ENCODE assay signal across 1 cellular context in the genomic region with DNA sequence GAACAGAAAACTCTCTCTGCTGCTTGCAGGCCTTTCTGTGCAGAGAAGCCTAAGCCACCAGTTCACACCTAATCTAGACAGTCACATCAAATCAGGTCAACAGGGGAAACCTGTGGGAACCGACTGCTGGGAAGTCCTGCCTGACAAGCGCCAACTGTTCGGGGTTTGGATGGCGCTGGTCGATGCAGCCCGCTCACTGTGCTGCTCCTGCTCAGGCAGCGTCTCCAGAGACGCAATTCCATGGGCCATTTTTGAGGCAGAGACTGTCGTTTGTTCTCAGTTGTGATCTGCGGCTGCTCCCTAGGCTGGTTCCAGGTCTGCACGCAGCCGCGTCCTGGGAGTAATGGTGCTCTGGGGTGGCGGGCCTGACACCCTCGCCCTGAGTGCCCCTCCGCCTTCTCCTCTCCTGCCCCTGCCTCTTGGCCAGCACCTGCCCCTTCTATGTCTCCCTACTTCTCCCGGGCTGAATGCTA.
A peak's percentile ranks its signal among the peaks of the same experiment; 100 is the strongest.
TF ChIP-seq lines count a peak whose summit lies in the region.

No MANE protein-coding gene starts in this region.

TF ChIP-seq in HepG2, 621 proteins besides CTCF, POLR2A, EP300 and RAD21 (continued from another document):
- TF ChIP-seq, protein P1, sequence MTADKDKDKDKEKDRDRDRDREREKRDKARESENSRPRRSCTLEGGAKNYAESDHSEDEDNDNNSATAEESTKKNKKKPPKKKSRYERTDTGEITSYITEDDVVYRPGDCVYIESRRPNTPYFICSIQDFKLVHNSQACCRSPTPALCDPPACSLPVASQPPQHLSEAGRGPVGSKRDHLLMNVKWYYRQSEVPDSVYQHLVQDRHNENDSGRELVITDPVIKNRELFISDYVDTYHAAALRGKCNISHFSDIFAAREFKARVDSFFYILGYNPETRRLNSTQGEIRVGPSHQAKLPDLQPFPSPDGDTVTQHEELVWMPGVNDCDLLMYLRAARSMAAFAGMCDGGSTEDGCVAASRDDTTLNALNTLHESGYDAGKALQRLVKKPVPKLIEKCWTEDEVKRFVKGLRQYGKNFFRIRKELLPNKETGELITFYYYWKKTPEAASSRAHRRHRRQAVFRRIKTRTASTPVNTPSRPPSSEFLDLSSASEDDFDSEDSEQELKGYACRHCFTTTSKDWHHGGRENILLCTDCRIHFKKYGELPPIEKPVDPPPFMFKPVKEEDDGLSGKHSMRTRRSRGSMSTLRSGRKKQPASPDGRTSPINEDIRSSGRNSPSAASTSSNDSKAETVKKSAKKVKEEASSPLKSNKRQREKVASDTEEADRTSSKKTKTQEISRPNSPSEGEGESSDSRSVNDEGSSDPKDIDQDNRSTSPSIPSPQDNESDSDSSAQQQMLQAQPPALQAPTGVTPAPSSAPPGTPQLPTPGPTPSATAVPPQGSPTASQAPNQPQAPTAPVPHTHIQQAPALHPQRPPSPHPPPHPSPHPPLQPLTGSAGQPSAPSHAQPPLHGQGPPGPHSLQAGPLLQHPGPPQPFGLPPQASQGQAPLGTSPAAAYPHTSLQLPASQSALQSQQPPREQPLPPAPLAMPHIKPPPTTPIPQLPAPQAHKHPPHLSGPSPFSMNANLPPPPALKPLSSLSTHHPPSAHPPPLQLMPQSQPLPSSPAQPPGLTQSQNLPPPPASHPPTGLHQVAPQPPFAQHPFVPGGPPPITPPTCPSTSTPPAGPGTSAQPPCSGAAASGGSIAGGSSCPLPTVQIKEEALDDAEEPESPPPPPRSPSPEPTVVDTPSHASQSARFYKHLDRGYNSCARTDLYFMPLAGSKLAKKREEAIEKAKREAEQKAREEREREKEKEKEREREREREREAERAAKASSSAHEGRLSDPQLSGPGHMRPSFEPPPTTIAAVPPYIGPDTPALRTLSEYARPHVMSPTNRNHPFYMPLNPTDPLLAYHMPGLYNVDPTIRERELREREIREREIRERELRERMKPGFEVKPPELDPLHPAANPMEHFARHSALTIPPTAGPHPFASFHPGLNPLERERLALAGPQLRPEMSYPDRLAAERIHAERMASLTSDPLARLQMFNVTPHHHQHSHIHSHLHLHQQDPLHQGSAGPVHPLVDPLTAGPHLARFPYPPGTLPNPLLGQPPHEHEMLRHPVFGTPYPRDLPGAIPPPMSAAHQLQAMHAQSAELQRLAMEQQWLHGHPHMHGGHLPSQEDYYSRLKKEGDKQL (CRISPR knock-in tag; IDR thresholded peaks at IDR 0.05; ENCODE audit: low read depth) = no peak
- TF ChIP-seq PHF8 (CRISPR knock-in tag; IDR thresholded peaks at IDR 0.05) = peak; percentile 6; the same call in 1 of the 2 replicates
- TF ChIP-seq, protein P2, sequence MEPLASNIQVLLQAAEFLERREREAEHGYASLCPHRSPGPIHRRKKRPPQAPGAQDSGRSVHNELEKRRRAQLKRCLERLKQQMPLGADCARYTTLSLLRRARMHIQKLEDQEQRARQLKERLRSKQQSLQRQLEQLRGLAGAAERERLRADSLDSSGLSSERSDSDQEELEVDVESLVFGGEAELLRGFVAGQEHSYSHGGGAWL (CRISPR knock-in tag; IDR thresholded peaks at IDR 0.05) = no peak
- 0 out of 2 replicates have a peak, but pooled peaks have one; percentile 6 for TF ChIP-seq KDM5A (IDR thresholded peaks at IDR 0.05; ENCODE audit: borderline replicate concordance, low read length)
- TF ChIP-seq ZNF878 (CRISPR knock-in tag; IDR thresholded peaks at IDR 0.05) = no peak
- no peak for TF ChIP-seq ATAD3A (CRISPR knock-in tag; IDR thresholded peaks at IDR 0.05)
- TF ChIP-seq, protein P3, sequence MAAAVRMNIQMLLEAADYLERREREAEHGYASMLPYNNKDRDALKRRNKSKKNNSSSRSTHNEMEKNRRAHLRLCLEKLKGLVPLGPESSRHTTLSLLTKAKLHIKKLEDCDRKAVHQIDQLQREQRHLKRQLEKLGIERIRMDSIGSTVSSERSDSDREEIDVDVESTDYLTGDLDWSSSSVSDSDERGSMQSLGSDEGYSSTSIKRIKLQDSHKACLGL (CRISPR knock-in tag; IDR thresholded peaks at IDR 0.05) = no peak
- no peak for TF ChIP-seq NR2F1 (CRISPR knock-in tag; IDR thresholded peaks at IDR 0.05)
- TF ChIP-seq ZNF720 (CRISPR knock-in tag; IDR thresholded peaks at IDR 0.05) = no peak
- TF ChIP-seq ZNF432 (CRISPR knock-in tag; IDR thresholded peaks at IDR 0.05; ENCODE audit: borderline replicate concordance) = no peak
- no peak for TF ChIP-seq KDM1A (CRISPR knock-in tag; IDR thresholded peaks at IDR 0.05)
- no peak for TF ChIP-seq PRPF4 (IDR thresholded peaks at IDR 0.05; ENCODE audit: low read depth, low read length, poor library complexity, severe bottlenecking)
- TF ChIP-seq STAT5B (CRISPR knock-in tag; IDR thresholded peaks at IDR 0.05) = no peak
